8 cellular contexts compared by ENCODE assay signal in genomic region chr19:17245535-17245984, GRCh38. TPM values are rescaled to one million over a fixed set of nuclear protein-coding genes. Genes with fewer than 3 reads are reported as not detected.
DNase-seq lines count a peak whose midpoint lies in the region; ATAC-seq and TF ChIP-seq lines count a peak whose summit lies in the region.

NR2F6 (minus strand) TSS chr19:17245919; CDS start chr19:17245220, 699 bp downstream.

- peak within 1 kb of the TSS; percentile 88 for H3K9ac ChIP-seq in iPS-20b (ENCODE audit: low read depth, low read length)

- H3K36me3 ChIP-seq in CD8-positive, alpha-beta memory T cell (ENCODE audit: insufficient read depth, low read length) = no peaks in the 10 kb centered on the region
- no peaks in the 10 kb centered on the region for H3K36me3 ChIP-seq in ascending aorta
- peaks cover 9% of the 10 kb centered on the region for H3K36me3 ChIP-seq in iPS-20b (ENCODE audit: insufficient read depth, low read depth, low read length)

- peak within 1 kb of the TSS; percentile 70 for H3K27ac ChIP-seq in CD8-positive, alpha-beta memory T cell (ENCODE audit: low read depth, low read length)
- H3K27ac ChIP-seq in ascending aorta (peak within 1 kb of the TSS; percentile 82 to 85), iPS-20b (ENCODE audit: low read length) (peak within 1 kb of the TSS; percentile 92)

- intact Hi-C loops in ascending aorta (cut with DNase I) = loop anchor here (1.0 to 5.0 kb wide), 3 partner anchors 19 to 171 kb away; partner anchors contain the start of genes ABHD8, HAUS8, MYO9B and OCEL1

- H3K4me3 ChIP-seq in CD8-positive, alpha-beta memory T cell (ENCODE audit: low read length) = peak within 1 kb of the TSS; percentile 51
- H3K4me3 ChIP-seq in ascending aorta (peak within 1 kb of the TSS; percentile 90 to 97), iPS-20b (ENCODE audit: low read length) (peak within 1 kb of the TSS; percentile 91)

- H3K27ac Mint-ChIP-seq in CD8-positive, alpha-beta memory T cell = peak within 1 kb of the TSS in 5 of 8 donors; percentile 21 to 84 (median 64)
- peak within 1 kb of the TSS; percentile 92 for H3K27ac Mint-ChIP-seq in stimulated activated memory B cell treated with anti-CD40 and anti-IgM and Interleukin-4, amounts not matched to agents 10 μg/mL and 1 μg/mL and 100 μg/mL, for 72 hours

- peaks cover 8% of the 10 kb centered on the region for H3K4me1 ChIP-seq in CD8-positive, alpha-beta memory T cell (ENCODE audit: insufficient read depth, low read length)
- H3K4me1 ChIP-seq in ascending aorta (peaks cover 3 to 32% of the 10 kb centered on the region in 2 donors), iPS-20b (ENCODE audit: insufficient read depth, low read length) (peaks cover 23% of the 10 kb centered on the region; the same call in 1 of the 2 replicates)

- CTCF ChIA-PET in CD8-positive, alpha-beta memory T cell (lab: Charles Lee) = interaction anchor here (1.8 kb wide), 1 partner anchor 10 kb away, joined by 6 read pairs; no protein-coding TSS in a partner anchor

- H3K9me3 Mint-ChIP-seq in CD8-positive, alpha-beta memory T cell = no peaks in the 10 kb centered on the region
- no peaks in the 10 kb centered on the region for H3K9me3 Mint-ChIP-seq in stimulated activated memory B cell treated with anti-CD40 and anti-IgM and Interleukin-4, amounts not matched to agents 10 μg/mL and 1 μg/mL and 100 μg/mL, for 72 hours

- peak; percentile 5 for ATAC-seq in HG03025 (IDR thresholded peaks at IDR 0.05; ENCODE audit: low FRiP score, unreplicated experiment)
- peak; percentile 40 for ATAC-seq in stimulated activated memory B cell treated with anti-CD40 and anti-IgM and Interleukin-4, amounts not matched to agents 10 μg/mL and 1 μg/mL and 100 μg/mL, for 72 hours
- no peak for ATAC-seq in HG02981 (IDR thresholded peaks at IDR 0.05; ENCODE audit: unreplicated experiment)

- peak in 1 of 5 donors; percentile 25 for DNase-seq in CD8-positive, alpha-beta memory T cell
- DNase-seq in ascending aorta (ENCODE audit: low spot score in 2 of 2) (no peak), NCI-H2196 (lab: John Stamatoyannopoulos, UW; ENCODE audit: unreplicated experiment) (no peak)
- DNase-seq in stimulated activated CD4-positive, alpha-beta T cell treated with anti-CD3 and anti-CD28 coated beads, Interleukin-4, amount 100 ng/mL, for 1 hour = no peak

- peaks cover 3 to 12% (median 4%) of the 10 kb centered on the region in 3 donors for H3K4me1 Mint-ChIP-seq in CD8-positive, alpha-beta memory T cell
- H3K4me1 Mint-ChIP-seq in stimulated activated memory B cell treated with anti-CD40 and anti-IgM and Interleukin-4, amounts not matched to agents 10 μg/mL and 1 μg/mL and 100 μg/mL, for 72 hours = peaks cover 46% of the 10 kb centered on the region

- POLR2A ChIA-PET in CD8-positive, alpha-beta memory T cell (lab: Charles Lee) = interaction anchor here (0.5 to 1.0 kb wide), 2 partner anchors 27 to 31 kb away, joined by 3 read pairs; partner anchors contain the start of gene USE1

- no peaks in the 10 kb centered on the region for H3K9me3 ChIP-seq in CD8-positive, alpha-beta memory T cell (ENCODE audit: low read length)
- H3K9me3 ChIP-seq in ascending aorta = no peaks in the 10 kb centered on the region
- no peaks in the 10 kb centered on the region for H3K9me3 ChIP-seq in iPS-20b (ENCODE audit: insufficient read depth, low read depth, low read length)

- H3K4me3 Mint-ChIP-seq in CD8-positive, alpha-beta memory T cell = peak within 1 kb of the TSS; percentile 66 to 92 (median 86)
- H3K4me3 Mint-ChIP-seq in stimulated activated memory B cell treated with anti-CD40 and anti-IgM and Interleukin-4, amounts not matched to agents 10 μg/mL and 1 μg/mL and 100 μg/mL, for 72 hours = peak within 1 kb of the TSS; percentile 98

- no peaks in the 10 kb centered on the region for H3K27me3 ChIP-seq in CD8-positive, alpha-beta memory T cell (ENCODE audit: insufficient read depth, low read length, poor library complexity, severe bottlenecking)
- H3K27me3 ChIP-seq in ascending aorta (no peaks in the 10 kb centered on the region), iPS-20b (ENCODE audit: insufficient read depth, low read length) (no peaks in the 10 kb centered on the region)

- H3K36me3 Mint-ChIP-seq in CD8-positive, alpha-beta memory T cell = no peaks in the 10 kb centered on the region
- no peaks in the 10 kb centered on the region for H3K36me3 Mint-ChIP-seq in stimulated activated memory B cell treated with anti-CD40 and anti-IgM and Interleukin-4, amounts not matched to agents 10 μg/mL and 1 μg/mL and 100 μg/mL, for 72 hours

- no peak for TF ChIP-seq CTCF in ascending aorta (IDR thresholded peaks at IDR 0.05)

- peaks cover 4 to 8% of the 10 kb centered on the region in 2 donors for H3K27me3 Mint-ChIP-seq in CD8-positive, alpha-beta memory T cell
- no peaks in the 10 kb centered on the region for H3K27me3 Mint-ChIP-seq in stimulated activated memory B cell treated with anti-CD40 and anti-IgM and Interleukin-4, amounts not matched to agents 10 μg/mL and 1 μg/mL and 100 μg/mL, for 72 hours

RNA-seq across cellular contexts. Expression of gene NR2F6, which starts in this region (rescaled TPM):
- total RNA-seq in CD8-positive, alpha-beta memory T cell = 1 to 10 TPM; 7.4 to 7.8 TPM
- 0.94 TPM for polyA plus RNA-seq in CD8-positive, alpha-beta memory T cell
- total RNA-seq in ascending aorta = 181 TPM

Comparison
In these comparisons a context has a peak if more than half of its experiments do, and no peak if none do; other contexts are left out.
1. RNA of gene NR2F6 (total RNA-seq): 181 TPM in ascending aorta (single experiment); 7.4 to 7.8 TPM in CD8-positive, alpha-beta memory T cell; every median in the first group is over 10 times any median in the second.
2. Peak in every context shown above with its lines, with median percentiles within 50 percentile points of each other: H3K27ac ChIP-seq and H3K4me3 ChIP-seq.